ENCODE assay signal across 8 cellular contexts in the genomic region with DNA sequence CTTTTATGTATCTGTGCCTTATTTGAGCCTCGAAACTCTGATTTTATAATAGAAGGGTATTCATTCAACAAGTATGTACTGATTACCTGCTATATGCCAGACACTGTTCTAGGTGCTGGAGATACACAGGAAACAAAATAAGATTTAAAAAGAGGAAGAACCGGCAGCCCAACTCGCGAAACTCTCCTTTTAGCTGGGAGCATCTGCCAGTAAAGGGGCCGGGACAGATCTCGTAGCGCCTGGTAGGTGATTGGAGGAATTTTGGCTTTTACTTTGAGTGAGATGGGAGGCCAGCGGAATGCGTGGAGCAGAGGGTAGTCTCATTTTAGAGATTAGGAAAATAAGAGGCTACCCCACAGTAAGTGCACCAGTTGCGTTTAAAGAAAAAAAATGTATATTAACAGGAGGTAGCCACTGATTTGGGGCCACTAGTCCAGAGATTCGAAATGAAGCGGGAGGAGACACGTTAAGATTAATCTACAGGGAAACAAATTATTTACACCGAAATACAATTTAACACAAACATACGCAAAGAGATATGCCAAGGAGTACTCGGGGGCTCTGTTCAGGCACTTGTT. TPM values are rescaled to one million over a fixed set of nuclear protein-coding genes. Genes with fewer than 3 reads are reported as not detected.
DNase-seq lines count a peak whose midpoint lies in the region; ATAC-seq and TF ChIP-seq lines count a peak whose summit lies in the region.

No MANE protein-coding gene starts in this region.

- H2AFZ ChIP-seq in neural progenitor cell (replicated peaks), result peak overlapping the region; percentile 99

- peak overlapping the region; percentile 95 for H3K4me3 Mint-ChIP-seq in neural progenitor cell

- peak overlapping the region; percentile 94 for H3K4me2 ChIP-seq in neural progenitor cell

- peaks cover 24% of the 10 kb centered on the region for H3K4me1 ChIP-seq in neural progenitor cell

- no peak overlapping the region for H3K27ac ChIP-seq in neural progenitor cell

- H3K36me3 Mint-ChIP-seq in activated naive CD4-positive, alpha-beta T cell treated with anti-CD3 and anti-CD28 coated beads, Interleukin-2, amount 50 U/mL, for 72 hours, result peaks cover 14 to 30% of the 10 kb centered on the region in 2 donors
- no peaks in the 10 kb centered on the region for H3K36me3 Mint-ChIP-seq in neural progenitor cell

- H3K4me1 Mint-ChIP-seq in neural progenitor cell, result peaks cover 18% of the 10 kb centered on the region

- peaks cover 7% of the 10 kb centered on the region for H4K20me1 ChIP-seq in neural progenitor cell (ENCODE audit: low read depth)

- no peak overlapping the region for H3K9ac ChIP-seq in neural progenitor cell

- peaks cover 45% of the 10 kb centered on the region for H3K79me2 ChIP-seq in neural progenitor cell (ENCODE audit: low read depth)

- no peaks in the 10 kb centered on the region for H3K36me3 ChIP-seq in neural progenitor cell

- no peaks in the 10 kb centered on the region for H3K9me3 ChIP-seq in neural progenitor cell (ENCODE audit: low read depth)

- peaks cover 8 to 9% of the 10 kb centered on the region in 2 donors for H3K9me3 Mint-ChIP-seq in activated naive CD4-positive, alpha-beta T cell treated with anti-CD3 and anti-CD28 coated beads, Interleukin-2, amount 50 U/mL, for 72 hours
- H3K9me3 Mint-ChIP-seq in neural progenitor cell, result peaks cover 15% of the 10 kb centered on the region

- peaks cover 9% of the 10 kb centered on the region for H3F3A ChIP-seq in neural progenitor cell (ENCODE audit: low read depth)

- H3K27me3 ChIP-seq in neural progenitor cell, result no peaks in the 10 kb centered on the region

- H3K27ac Mint-ChIP-seq in activated naive CD4-positive, alpha-beta T cell treated with anti-CD3 and anti-CD28 coated beads, Interleukin-2, amount 50 U/mL, for 72 hours, result peak overlapping the region; percentile 96 to 99
- peak overlapping the region; percentile 26 for H3K27ac Mint-ChIP-seq in neural progenitor cell

- peak overlapping the region; percentile 85 for H3K4me3 ChIP-seq in neural progenitor cell

- TF ChIP-seq CTCF in neural progenitor cell (IDR thresholded peaks at IDR 0.05), result no peak

- peak; percentile 30 for ATAC-seq in GM18508 (IDR thresholded peaks at IDR 0.05; ENCODE audit: insufficient read depth, unreplicated experiment)
- ATAC-seq in HG02981 (IDR thresholded peaks at IDR 0.05; ENCODE audit: unreplicated experiment), result peak; percentile 23
- ATAC-seq in activated naive CD4-positive, alpha-beta T cell treated with anti-CD3 and anti-CD28 coated beads, Interleukin-2, amount 50 U/mL, for 72 hours, result peak; percentile 28 to 34

- DNase-seq in AML-193 (lab: John Stamatoyannopoulos, UW), result peak; percentile 61 to 70
- DNase-seq in NOMO-1 (lab: John Stamatoyannopoulos, UW; ENCODE audit: unreplicated experiment in 2 of 2), result peak; percentile 69 to 73
- DNase-seq in activated naive CD4-positive, alpha-beta T cell treated with anti-CD3 and anti-CD28 coated beads, Interleukin-2, amount 50 U/mL, for 72 hours (ENCODE audit: low spot score in 2 of 2), result peak in 1 of 2 donors; percentile 20
- DNase-seq in globus pallidus (ENCODE audit: low spot score), result peak; percentile 54
- DNase-seq in neural progenitor cell (ENCODE audit: low spot score), result peak; percentile 61
- no peak for DNase-seq in retina

- no peaks in the 10 kb centered on the region for H3K27me3 Mint-ChIP-seq in neural progenitor cell (ENCODE audit: insufficient read depth, low read depth)

RNA-seq across cellular contexts. Expression of a gene that starts 0.5 kb away (rescaled TPM):
- total RNA-seq in activated naive CD4-positive, alpha-beta T cell treated with anti-CD3 and anti-CD28 coated beads, Interleukin-2, amount 50 U/mL, for 72 hours, result 10 to 100 TPM; 39.7 to 40.3 TPM
- 44.2 and 62.3 TPM in 2 replicates for total RNA-seq in neural progenitor cell (ENCODE audit: low replicate concordance)
